Comparison of ENCODE assay signal across 11 cellular contexts in genomic region chr4:106401157-106401556, GRCh38. TPM values are rescaled to one million over a fixed set of nuclear protein-coding genes. Genes with fewer than 3 reads are reported as not detected.
"Had no signal": no experiment of that assay in that cellular context is flagged by ENCODE, and none has a peak within 500 bp of the region (broad histone marks: within the 10 kb centered on the region; RNA-seq: fewer than 3 reads in every experiment).

No MANE protein-coding gene starts in this region.

- H3K9me3 ChIP-seq: HAP-1 had no signal

- H3K4me2 ChIP-seq: KMS-11 had no signal

- H3K27ac ChIP-seq: GM23248, HL-60, KMS-11 had no signal

- H3K36me3 ChIP-seq: HAP-1 had no signal

- H3K4me3 ChIP-seq: GM23248, HAP-1 had no signal

- ATAC-seq: HCT116 had no signal

- H3K9ac ChIP-seq: GM23248, KMS-11 had no signal

- DNase-seq: GM23248, GOT3, H7, Karpas-422, KBM-7 had no signal

- FAIRE-seq: HTR-8/SVneo had no signal

- H2AFZ ChIP-seq: GM23248 had no signal

- H3K4me1 ChIP-seq: HAP-1 had no signal

RNA-seq across cellular contexts. Expression of gene GIMD1, which starts 32.6 kb away (rescaled TPM):
- total RNA-seq: GM23248, H4, H7 had no signal
- polyA plus RNA-seq: GM23248 had no signal
